9 cellular contexts compared by ENCODE assay signal in genomic region chr4:80610845-80611244, GRCh38.
DNase-seq lines count a peak whose midpoint lies in the region; ATAC-seq and TF ChIP-seq lines count a peak whose summit lies in the region.
"Had no signal": no experiment of that assay in that cellular context is flagged by ENCODE, and none has a peak within 500 bp of the region (broad histone marks: within the 10 kb centered on the region; RNA-seq: fewer than 3 reads in every experiment).

No MANE protein-coding gene starts in this region.

- DNase-seq in GM03348 (ENCODE audit: low spot score) (peak; percentile 9), HS-27A (ENCODE audit: low read depth) (peak; percentile 15), foreskin fibroblast (peak; percentile 16 to 67), NCI-H748 treated with DMSO at 0.1 percent for 48 hours (lab: John Stamatoyannopoulos, UW) (no peak), endothelial cell (ENCODE audit: low spot score) (no peak), Right ventricle myocardium inferior (ENCODE audit: missing footprints) (no peak)
- DNase-seq in natural killer cell treated with Interleukin-12 subunit alpha and Interleukin-12 subunit beta and Interleukin-15 and Interleukin-18, amount 100 ng/mL, for 72 hours (ENCODE audit: low spot score), result no peak

- no peak overlapping the region for H3K27ac Mint-ChIP-seq in natural killer cell treated with Interleukin-12 subunit alpha and Interleukin-12 subunit beta and Interleukin-15 and Interleukin-18, amount 100 ng/mL, for 72 hours
- H3K27ac Mint-ChIP-seq in endothelial cell (ENCODE audit: unreplicated experiment), result no peak overlapping the region

- peaks cover 8 to 12% of the 10 kb centered on the region in 2 donors for H3K27me3 Mint-ChIP-seq in natural killer cell treated with Interleukin-12 subunit alpha and Interleukin-12 subunit beta and Interleukin-15 and Interleukin-18, amount 100 ng/mL, for 72 hours
- no peaks in the 10 kb centered on the region for H3K27me3 Mint-ChIP-seq in endothelial cell (ENCODE audit: unreplicated experiment)

- H3K9me3 Mint-ChIP-seq in natural killer cell treated with Interleukin-12 subunit alpha and Interleukin-12 subunit beta and Interleukin-15 and Interleukin-18, amount 100 ng/mL, for 72 hours, result no peaks in the 10 kb centered on the region
- H3K9me3 Mint-ChIP-seq in endothelial cell (ENCODE audit: unreplicated experiment), result no peaks in the 10 kb centered on the region

- no peak overlapping the region for H3K4me3 ChIP-seq in foreskin fibroblast (ENCODE audit: low read depth in 1 of 2, low read length in 2 of 2)

- no peaks in the 10 kb centered on the region for H3K4me1 Mint-ChIP-seq in natural killer cell treated with Interleukin-12 subunit alpha and Interleukin-12 subunit beta and Interleukin-15 and Interleukin-18, amount 100 ng/mL, for 72 hours (ENCODE audit: low read depth in 2 of 2)
- H3K4me1 Mint-ChIP-seq in endothelial cell (ENCODE audit: unreplicated experiment), result no peaks in the 10 kb centered on the region

- ATAC-seq in GM21619 (IDR thresholded peaks at IDR 0.05; ENCODE audit: unreplicated experiment), result peak; percentile 89
- ATAC-seq in natural killer cell treated with Interleukin-12 subunit alpha and Interleukin-12 subunit beta and Interleukin-15 and Interleukin-18, amount 100 ng/mL, for 72 hours, result no peak
- ATAC-seq in Right ventricle myocardium inferior, result no peak
- ATAC-seq: HCT116 had no signal

- intact Hi-C loops in Right ventricle myocardium inferior (cut with DNase I), result no loop called here

- no peaks in the 10 kb centered on the region for H3K36me3 Mint-ChIP-seq in natural killer cell treated with Interleukin-12 subunit alpha and Interleukin-12 subunit beta and Interleukin-15 and Interleukin-18, amount 100 ng/mL, for 72 hours
- H3K36me3 Mint-ChIP-seq in endothelial cell (ENCODE audit: low read depth, unreplicated experiment), result no peaks in the 10 kb centered on the region

- TF ChIP-seq CTCF in foreskin fibroblast (IDR thresholded peaks at IDR 0.05; ENCODE audit: low read depth, low read length) (no peak), endothelial cell (IDR thresholded peaks at IDR 0.05; ENCODE audit: unreplicated experiment) (no peak)

- no peak overlapping the region for H3K4me3 Mint-ChIP-seq in natural killer cell treated with Interleukin-12 subunit alpha and Interleukin-12 subunit beta and Interleukin-15 and Interleukin-18, amount 100 ng/mL, for 72 hours
- H3K4me3 Mint-ChIP-seq in endothelial cell (ENCODE audit: unreplicated experiment), result no peak overlapping the region

Comparison
In these comparisons a context has a peak if more than half of its experiments do, and no peak if none do; other contexts are left out.
1. DNase-seq: peak in GM03348 (single experiment), HS-27A (single experiment) and foreskin fibroblast (2 of 2); none in natural killer cell treated with Interleukin-12 subunit alpha and Interleukin-12 subunit beta and Interleukin-15 and Interleukin-18, amount 100 ng/mL, for 72 hours (single experiment), NCI-H748 treated with DMSO at 0.1 percent for 48 hours (single experiment), endothelial cell (single experiment) and Right ventricle myocardium inferior (single experiment).